In genomic region chr3:169668081-169668956, GRCh38 we compare ENCODE assay signal across 8 cellular contexts. TPM values are rescaled to one million over a fixed set of nuclear protein-coding genes. Genes with fewer than 3 reads are reported as not detected.
A peak's percentile ranks its signal among the peaks of the same experiment; 100 is the strongest.
DNase-seq lines count a peak whose midpoint lies in the region; ATAC-seq and TF ChIP-seq lines count a peak whose summit lies in the region.

No MANE protein-coding gene starts in this region.

- TF ChIP-seq CTCF in AG10803 (conservative IDR thresholded peaks at IDR 0.05; ENCODE audit: low read length) (no peak), choroid plexus epithelial cell (conservative IDR thresholded peaks at IDR 0.05; ENCODE audit: low read depth, low read length) (no peak)

- H3K4me1 ChIP-seq in mesenchymal stem cell (ENCODE audit: control insufficient read depth, insufficient read depth, low read depth, low read length), result peaks cover 14% of the 10 kb centered on the region

- no peak overlapping the region for H4K91ac ChIP-seq in mesenchymal stem cell (ENCODE audit: low read length)

- no peak overlapping the region for H3K9ac ChIP-seq in mesenchymal stem cell (ENCODE audit: low read length)

- no peak overlapping the region for H2AK5ac ChIP-seq in mesenchymal stem cell (ENCODE audit: low read length, severe bottlenecking)

- H3K18ac ChIP-seq in mesenchymal stem cell (ENCODE audit: low read depth in 1 of 2, low read length in 2 of 2), result no peak overlapping the region

- ATAC-seq in GM19023 (IDR thresholded peaks at IDR 0.05; ENCODE audit: unreplicated experiment) (peak; percentile 26), GM21528 (IDR thresholded peaks at IDR 0.05; ENCODE audit: low FRiP score, unreplicated experiment) (no peak)

- no peak overlapping the region for H3K4ac ChIP-seq in mesenchymal stem cell (ENCODE audit: low read depth in 1 of 2, low read length in 2 of 2)

- H2BK15ac ChIP-seq in mesenchymal stem cell (ENCODE audit: low read depth, poor library complexity, severe bottlenecking), result no peak overlapping the region

- no peak for DNase-seq in AG10803 (ENCODE audit: low read depth)
- peak; percentile 20 for DNase-seq in NCI-H748 treated with DMSO at 0.1 percent for 48 hours (lab: John Stamatoyannopoulos, UW)
- DNase-seq in choroid plexus epithelial cell (ENCODE audit: low read depth), result peak; percentile 19
- peak; percentile 35 for DNase-seq in mesenchymal stem cell
- DNase-seq in ureter (ENCODE audit: low spot score), result peak; percentile 55
- DNase-seq in globus pallidus (ENCODE audit: low spot score), result no peak

- H3K4me3 ChIP-seq in AG10803 (ENCODE audit: low read length), result peak overlapping the region; percentile 17
- peak overlapping the region; percentile 20 for H3K4me3 ChIP-seq in choroid plexus epithelial cell (ENCODE audit: low read depth, low read length)
- H3K4me3 ChIP-seq in mesenchymal stem cell (ENCODE audit: insufficient read depth in 1 of 2, low read depth in 1 of 2, low read length in 2 of 2), result peak overlapping the region; percentile 36 to 73

- peaks cover 25% of the 10 kb centered on the region for H3K9me3 ChIP-seq in mesenchymal stem cell (ENCODE audit: control insufficient read depth, low read length)

- H2BK5ac ChIP-seq in mesenchymal stem cell (ENCODE audit: low read depth, low read length, poor library complexity, severe bottlenecking), result no peak overlapping the region

- H2AFZ ChIP-seq in mesenchymal stem cell (ENCODE audit: low read depth, low read length), result no peak overlapping the region

- H3K4me2 ChIP-seq in mesenchymal stem cell (ENCODE audit: low read length, poor library complexity, severe bottlenecking), result peak overlapping the region; percentile 98

- H3K27me3 ChIP-seq in mesenchymal stem cell (ENCODE audit: control insufficient read depth in 1 of 2, insufficient read depth in 1 of 2, low read length in 2 of 2), result peaks cover 57 to 91% of the 10 kb centered on the region in 2 experiments

- no peaks in the 10 kb centered on the region for H3K79me1 ChIP-seq in mesenchymal stem cell (replicated peaks; ENCODE audit: low read length, poor library complexity, severe bottlenecking)

- no peak overlapping the region for H3K23ac ChIP-seq in mesenchymal stem cell (ENCODE audit: low read length in 2 of 2)

- WGBS in mesenchymal stem cell, result 2% methylated on average over 46 of the region's 58 CpGs

- H4K8ac ChIP-seq in mesenchymal stem cell (ENCODE audit: low read length), result no peak overlapping the region

- H2BK12ac ChIP-seq in mesenchymal stem cell (ENCODE audit: low read length in 2 of 2), result no peak overlapping the region

- H3K14ac ChIP-seq in mesenchymal stem cell (ENCODE audit: low read length in 2 of 2), result no peak overlapping the region

- H3K36me3 ChIP-seq in mesenchymal stem cell (ENCODE audit: control insufficient read depth in 1 of 2, insufficient read depth in 2 of 2, low read depth in 1 of 2, low read length in 2 of 2), result no peaks in the 10 kb centered on the region

- H3K27ac ChIP-seq in mesenchymal stem cell (ENCODE audit: low read length, poor library complexity, severe bottlenecking), result no peak overlapping the region

- no peak overlapping the region for H2BK120ac ChIP-seq in mesenchymal stem cell (ENCODE audit: low read depth, low read length)

RNA-seq across cellular contexts. Expression of gene MECOM, which starts 4.8 kb away (rescaled TPM):
- polyA plus RNA-seq in mesenchymal stem cell (2013, experiment 1 of 2), result 0.54 TPM
- 0.22 TPM for polyA plus RNA-seq in mesenchymal stem cell (2013, experiment 2 of 2)
- 218 TPM for total RNA-seq in ureter

Comparison
In these comparisons a context has a peak if more than half of its experiments do, and no peak if none do; other contexts are left out.
1. DNase-seq: peak in NCI-H748 treated with DMSO at 0.1 percent for 48 hours (single experiment), choroid plexus epithelial cell (single experiment), mesenchymal stem cell (single experiment) and ureter (single experiment); none in AG10803 (single experiment) and globus pallidus (single experiment).
2. Peak in every context shown above with its lines, with median percentiles within 50 percentile points of each other: H3K4me3 ChIP-seq.